In the genomic region with DNA sequence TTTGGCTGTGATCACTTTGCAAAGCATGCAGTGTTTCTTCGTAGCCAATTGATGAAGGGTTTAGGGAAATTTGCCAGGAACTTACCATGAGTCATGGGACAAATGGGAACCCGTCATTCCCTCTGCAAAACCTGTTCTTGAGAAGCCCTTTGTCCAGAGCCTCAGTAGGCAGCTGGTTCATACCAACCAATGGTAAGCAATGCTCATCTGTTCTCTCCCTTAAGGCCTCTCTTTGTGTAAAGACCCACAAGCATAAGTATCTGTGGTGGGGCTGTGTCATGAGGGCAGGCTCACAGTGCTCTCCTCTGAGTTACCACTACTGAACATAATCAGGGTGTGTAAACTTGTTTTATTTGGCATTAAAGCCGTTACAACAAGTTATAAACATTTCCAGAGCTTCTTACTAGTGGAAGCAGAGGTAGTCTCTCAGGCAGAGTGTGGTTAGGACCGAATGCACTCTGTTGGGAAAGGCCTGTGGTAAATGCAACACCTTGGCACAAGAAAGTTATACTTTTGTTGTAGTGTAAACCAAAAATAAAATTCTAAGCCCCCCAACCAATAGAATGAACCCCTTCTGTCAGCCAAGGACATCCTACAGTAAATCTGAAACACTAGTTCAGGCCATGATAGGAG, we compare ENCODE assay signal across 14 cellular contexts.
DNase-seq lines count a peak whose midpoint lies in the region; ATAC-seq and TF ChIP-seq lines count a peak whose summit lies in the region.
"Had no signal": no experiment of that assay in that cellular context is flagged by ENCODE, and none has a peak within 500 bp of the region (broad histone marks: within the 10 kb centered on the region; RNA-seq: fewer than 3 reads in every experiment).

No MANE protein-coding gene starts in this region.

- no peaks in the 10 kb centered on the region for H3K79me1 ChIP-seq in mesenchymal stem cell (replicated peaks; ENCODE audit: low read length, poor library complexity, severe bottlenecking)

- H3K23ac ChIP-seq in mesenchymal stem cell (ENCODE audit: low read length in 2 of 2), result no peak overlapping the region

- POLR2A ChIA-PET in activated CD8-positive, alpha-beta T cell treated with anti-CD3 and anti-CD28 coated beads, Interleukin-2, amount 10 ng/mL, durations not matched to agents 7 days and 5 days (lab: Charles Lee), result no interaction called here
- POLR2A ChIA-PET in activated CD4-positive, alpha-beta T cell treated with anti-CD3 and anti-CD28 coated beads for 36 hours (lab: Charles Lee), result no interaction called here

- WGBS in mesenchymal stem cell, result 31% methylated on average over 2 of the region's 4 CpGs

- H2AK5ac ChIP-seq in mesenchymal stem cell (ENCODE audit: low read length, severe bottlenecking), result no peak overlapping the region

- no peak overlapping the region for H3K27ac ChIP-seq in mesenchymal stem cell (ENCODE audit: low read length, poor library complexity, severe bottlenecking)
- H3K27ac ChIP-seq: hepatocyte, prostate gland had no signal

- no peak for ATAC-seq in activated CD8-positive, alpha-beta T cell treated with anti-CD3 and anti-CD28 coated beads, Interleukin-2, amount 10 ng/mL, durations not matched to agents 7 days and 5 days
- no peak for ATAC-seq in activated CD4-positive, alpha-beta T cell treated with anti-CD3 and anti-CD28 coated beads for 36 hours
- ATAC-seq: activated naive CD4-positive, alpha-beta T cell treated with anti-CD3 and anti-CD28 coated beads, Interleukin-2, amount 50 U/mL, for 72 hours; HepG2 had no signal

- H3K9me3 ChIP-seq in mesenchymal stem cell (ENCODE audit: control insufficient read depth, low read length), result no peaks in the 10 kb centered on the region
- H3K9me3 ChIP-seq: prostate gland had no signal

- H3K4me3 ChIP-seq in epithelial cell of esophagus (ENCODE audit: low read length) (no peak overlapping the region), mesenchymal stem cell (ENCODE audit: insufficient read depth in 1 of 2, low read depth in 1 of 2, low read length in 2 of 2) (no peak overlapping the region)
- H3K4me3 ChIP-seq: hepatocyte, prostate gland had no signal

- peak overlapping the region in 1 of 2 experiments; percentile 20 for H3K14ac ChIP-seq in mesenchymal stem cell (ENCODE audit: low read length in 2 of 2)

- H2BK15ac ChIP-seq in mesenchymal stem cell (ENCODE audit: low read depth, poor library complexity, severe bottlenecking), result no peak overlapping the region

- CTCF ChIA-PET in activated CD8-positive, alpha-beta T cell treated with anti-CD3 and anti-CD28 coated beads, Interleukin-2, amount 10 ng/mL, durations not matched to agents 7 days and 5 days (lab: Charles Lee), result no interaction called here
- CTCF ChIA-PET in activated CD4-positive, alpha-beta T cell treated with anti-CD3 and anti-CD28 coated beads for 36 hours (lab: Charles Lee), result no interaction called here

- no peak overlapping the region for H3K4ac ChIP-seq in mesenchymal stem cell (ENCODE audit: low read depth in 1 of 2, low read length in 2 of 2)

- no peak overlapping the region for H3K4me3 Mint-ChIP-seq in activated CD8-positive, alpha-beta T cell treated with anti-CD3 and anti-CD28 coated beads, Interleukin-2, amount 10 ng/mL, durations not matched to agents 7 days and 5 days
- H3K4me3 Mint-ChIP-seq in activated CD4-positive, alpha-beta T cell treated with anti-CD3 and anti-CD28 coated beads for 36 hours, result no peak overlapping the region
- H3K4me3 Mint-ChIP-seq in CD14-positive monocyte, result no peak overlapping the region
- H3K4me3 Mint-ChIP-seq: activated B cell treated with CpG ODN at 0.5 μM for 24 hours; CD4-positive, CD25-positive, alpha-beta regulatory T cell had no signal

- H3K4me1 Mint-ChIP-seq in activated CD8-positive, alpha-beta T cell treated with anti-CD3 and anti-CD28 coated beads, Interleukin-2, amount 10 ng/mL, durations not matched to agents 7 days and 5 days (ENCODE audit: low read depth), result peaks cover 9% of the 10 kb centered on the region
- peaks cover 13% of the 10 kb centered on the region for H3K4me1 Mint-ChIP-seq in activated CD4-positive, alpha-beta T cell treated with anti-CD3 and anti-CD28 coated beads for 36 hours
- no peaks in the 10 kb centered on the region for H3K4me1 Mint-ChIP-seq in CD14-positive monocyte

- H3K36me3 ChIP-seq in mesenchymal stem cell (ENCODE audit: control insufficient read depth in 1 of 2, insufficient read depth in 2 of 2, low read depth in 1 of 2, low read length in 2 of 2), result no peaks in the 10 kb centered on the region
- H3K36me3 ChIP-seq: prostate gland had no signal

- no peak overlapping the region for H2AFZ ChIP-seq in mesenchymal stem cell (ENCODE audit: low read depth, low read length)
- H2AFZ ChIP-seq: hepatocyte had no signal

- no peak overlapping the region for H3K18ac ChIP-seq in mesenchymal stem cell (ENCODE audit: low read depth in 1 of 2, low read length in 2 of 2)

- DNase-seq in Daoy (ENCODE audit: low read depth) (peak; percentile 80), NCI-H446 treated with DMSO at 0.1 percent for 48 hours (lab: John Stamatoyannopoulos, UW) (peak; percentile 63), epithelial cell of esophagus (ENCODE audit: low read depth) (peak; percentile 98), mesenchymal stem cell (peak; percentile 71), NOMO-1 treated with dmso at 0.1 percent for 144 hours (lab: John Stamatoyannopoulos, UW; ENCODE audit: unreplicated experiment) (no peak), CD14-positive monocyte (ENCODE audit: low spot score) (no peak)
- DNase-seq in activated CD8-positive, alpha-beta T cell treated with anti-CD3 and anti-CD28 coated beads, Interleukin-2, amount 10 ng/mL, durations not matched to agents 7 days and 5 days, result no peak
- DNase-seq in activated CD4-positive, alpha-beta T cell treated with anti-CD3 and anti-CD28 coated beads for 36 hours, result no peak
- DNase-seq: activated B cell treated with CpG ODN at 0.5 μM for 24 hours; CD4-positive, CD25-positive, alpha-beta regulatory T cell had no signal

- intact Hi-C loops in activated CD4-positive, alpha-beta T cell treated with anti-CD3 and anti-CD28 coated beads for 36 hours (cut with DNase I, micrococcal nuclease), result no loop called here
- intact Hi-C loops in CD14-positive monocyte (cut with micrococcal nuclease), result no loop called here

- H2BK12ac ChIP-seq in mesenchymal stem cell (ENCODE audit: low read length in 2 of 2), result no peak overlapping the region

- H3K27me3 Mint-ChIP-seq in activated CD8-positive, alpha-beta T cell treated with anti-CD3 and anti-CD28 coated beads, Interleukin-2, amount 10 ng/mL, durations not matched to agents 7 days and 5 days (ENCODE audit: low read depth), result peaks cover 13% of the 10 kb centered on the region
- peaks cover 15% of the 10 kb centered on the region for H3K27me3 Mint-ChIP-seq in activated CD4-positive, alpha-beta T cell treated with anti-CD3 and anti-CD28 coated beads for 36 hours
- H3K27me3 Mint-ChIP-seq in CD14-positive monocyte (ENCODE audit: low read depth in 3 of 3), result peaks cover 0 to 4% (median 2%) of the 10 kb centered on the region in 3 donors

- H3K4me1 ChIP-seq in mesenchymal stem cell (ENCODE audit: control insufficient read depth, insufficient read depth, low read depth, low read length), result no peaks in the 10 kb centered on the region
- H3K4me1 ChIP-seq: prostate gland had no signal

- H3K4me2 ChIP-seq in mesenchymal stem cell (ENCODE audit: low read length, poor library complexity, severe bottlenecking), result no peak overlapping the region
- H3K4me2 ChIP-seq: hepatocyte had no signal

- peaks cover 0 to 17% of the 10 kb centered on the region in 2 experiments for H3K27me3 ChIP-seq in mesenchymal stem cell (ENCODE audit: control insufficient read depth in 1 of 2, insufficient read depth in 1 of 2, low read length in 2 of 2)

- no peak overlapping the region for H4K91ac ChIP-seq in mesenchymal stem cell (ENCODE audit: low read length)

- H2BK5ac ChIP-seq in mesenchymal stem cell (ENCODE audit: low read depth, low read length, poor library complexity, severe bottlenecking), result no peak overlapping the region

- H3K9ac ChIP-seq in mesenchymal stem cell (ENCODE audit: low read length), result no peak overlapping the region

- H3K36me3 Mint-ChIP-seq in activated CD8-positive, alpha-beta T cell treated with anti-CD3 and anti-CD28 coated beads, Interleukin-2, amount 10 ng/mL, durations not matched to agents 7 days and 5 days (ENCODE audit: low read depth), result no peaks in the 10 kb centered on the region
- H3K36me3 Mint-ChIP-seq in activated CD4-positive, alpha-beta T cell treated with anti-CD3 and anti-CD28 coated beads for 36 hours (ENCODE audit: low read depth), result no peaks in the 10 kb centered on the region
- no peaks in the 10 kb centered on the region for H3K36me3 Mint-ChIP-seq in CD14-positive monocyte
- H3K36me3 Mint-ChIP-seq: activated naive CD4-positive, alpha-beta T cell treated with anti-CD3 and anti-CD28 coated beads, Interleukin-2, amount 50 U/mL, for 72 hours; CD4-positive, CD25-positive, alpha-beta regulatory T cell had no signal

- H2BK120ac ChIP-seq in mesenchymal stem cell (ENCODE audit: low read depth, low read length), result no peak overlapping the region

- no peak overlapping the region for H3K27ac Mint-ChIP-seq in activated CD8-positive, alpha-beta T cell treated with anti-CD3 and anti-CD28 coated beads, Interleukin-2, amount 10 ng/mL, durations not matched to agents 7 days and 5 days
- H3K27ac Mint-ChIP-seq in activated CD4-positive, alpha-beta T cell treated with anti-CD3 and anti-CD28 coated beads for 36 hours, result no peak overlapping the region
- no peak overlapping the region for H3K27ac Mint-ChIP-seq in CD14-positive monocyte
- H3K27ac Mint-ChIP-seq: activated B cell treated with CpG ODN at 0.5 μM for 24 hours; activated naive CD4-positive, alpha-beta T cell treated with anti-CD3 and anti-CD28 coated beads, Interleukin-2, amount 50 U/mL, for 72 hours; CD4-positive, CD25-positive, alpha-beta regulatory T cell had no signal

- H4K8ac ChIP-seq in mesenchymal stem cell (ENCODE audit: low read length), result no peak overlapping the region

- no peaks in the 10 kb centered on the region for H3K9me3 Mint-ChIP-seq in activated CD8-positive, alpha-beta T cell treated with anti-CD3 and anti-CD28 coated beads, Interleukin-2, amount 10 ng/mL, durations not matched to agents 7 days and 5 days (ENCODE audit: insufficient read depth)
- no peaks in the 10 kb centered on the region for H3K9me3 Mint-ChIP-seq in activated CD4-positive, alpha-beta T cell treated with anti-CD3 and anti-CD28 coated beads for 36 hours (ENCODE audit: low read depth)
- H3K9me3 Mint-ChIP-seq in CD14-positive monocyte, result peaks cover 0 to 4% (median 0%) of the 10 kb centered on the region in 7 donors
- H3K9me3 Mint-ChIP-seq: activated B cell treated with CpG ODN at 0.5 μM for 24 hours; activated naive CD4-positive, alpha-beta T cell treated with anti-CD3 and anti-CD28 coated beads, Interleukin-2, amount 50 U/mL, for 72 hours had no signal

- TF ChIP-seq CTCF in epithelial cell of esophagus (IDR thresholded peaks at IDR 0.05; ENCODE audit: insufficient read depth, low read depth, low read length, missing control alignments), result no peak
- TF ChIP-seq CTCF in CD14-positive monocyte (IDR thresholded peaks at IDR 0.05), result no peak

Comparison
In these comparisons a context has a peak if more than half of its experiments do, and no peak if none do; other contexts are left out.
1. DNase-seq: peak in Daoy (single experiment), NCI-H446 treated with DMSO at 0.1 percent for 48 hours (single experiment), epithelial cell of esophagus (single experiment) and mesenchymal stem cell (single experiment); none in activated CD8-positive, alpha-beta T cell treated with anti-CD3 and anti-CD28 coated beads, Interleukin-2, amount 10 ng/mL, durations not matched to agents 7 days and 5 days (single experiment), NOMO-1 treated with dmso at 0.1 percent for 144 hours (single experiment), activated CD4-positive, alpha-beta T cell treated with anti-CD3 and anti-CD28 coated beads for 36 hours (single experiment) and CD14-positive monocyte (single experiment).